1 cellular context compared by ENCODE assay signal in the genomic region with DNA sequence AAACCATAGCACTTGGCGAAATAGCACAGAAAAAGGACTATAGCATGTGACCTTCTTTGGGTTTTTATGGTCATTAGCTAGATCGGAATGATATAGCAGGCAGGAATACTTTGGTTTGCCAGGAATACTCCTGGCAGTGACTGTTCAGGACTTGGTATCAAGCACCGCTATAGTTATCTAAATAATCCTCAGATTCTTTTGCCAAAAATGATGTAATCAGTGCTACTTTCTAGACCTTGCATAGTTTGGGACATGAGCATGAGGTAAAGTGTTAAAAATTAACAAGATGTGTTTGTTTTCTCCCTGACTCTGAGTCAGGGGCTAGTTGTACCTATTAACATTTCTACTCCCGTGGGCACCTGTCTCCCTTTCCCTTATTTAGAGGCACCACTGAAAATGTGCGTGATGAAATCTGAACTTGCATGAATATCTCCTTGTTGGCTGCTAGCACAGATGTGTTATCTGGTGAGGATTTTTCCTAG.
A peak's percentile ranks its signal among the peaks of the same experiment; 100 is the strongest.
TF ChIP-seq lines count a peak whose summit lies in the region.

No MANE protein-coding gene starts in this region.

TF ChIP-seq in HepG2, 621 proteins besides CTCF, POLR2A, EP300 and RAD21 (continued from another document and continues in another):
- TF ChIP-seq, protein P1, sequence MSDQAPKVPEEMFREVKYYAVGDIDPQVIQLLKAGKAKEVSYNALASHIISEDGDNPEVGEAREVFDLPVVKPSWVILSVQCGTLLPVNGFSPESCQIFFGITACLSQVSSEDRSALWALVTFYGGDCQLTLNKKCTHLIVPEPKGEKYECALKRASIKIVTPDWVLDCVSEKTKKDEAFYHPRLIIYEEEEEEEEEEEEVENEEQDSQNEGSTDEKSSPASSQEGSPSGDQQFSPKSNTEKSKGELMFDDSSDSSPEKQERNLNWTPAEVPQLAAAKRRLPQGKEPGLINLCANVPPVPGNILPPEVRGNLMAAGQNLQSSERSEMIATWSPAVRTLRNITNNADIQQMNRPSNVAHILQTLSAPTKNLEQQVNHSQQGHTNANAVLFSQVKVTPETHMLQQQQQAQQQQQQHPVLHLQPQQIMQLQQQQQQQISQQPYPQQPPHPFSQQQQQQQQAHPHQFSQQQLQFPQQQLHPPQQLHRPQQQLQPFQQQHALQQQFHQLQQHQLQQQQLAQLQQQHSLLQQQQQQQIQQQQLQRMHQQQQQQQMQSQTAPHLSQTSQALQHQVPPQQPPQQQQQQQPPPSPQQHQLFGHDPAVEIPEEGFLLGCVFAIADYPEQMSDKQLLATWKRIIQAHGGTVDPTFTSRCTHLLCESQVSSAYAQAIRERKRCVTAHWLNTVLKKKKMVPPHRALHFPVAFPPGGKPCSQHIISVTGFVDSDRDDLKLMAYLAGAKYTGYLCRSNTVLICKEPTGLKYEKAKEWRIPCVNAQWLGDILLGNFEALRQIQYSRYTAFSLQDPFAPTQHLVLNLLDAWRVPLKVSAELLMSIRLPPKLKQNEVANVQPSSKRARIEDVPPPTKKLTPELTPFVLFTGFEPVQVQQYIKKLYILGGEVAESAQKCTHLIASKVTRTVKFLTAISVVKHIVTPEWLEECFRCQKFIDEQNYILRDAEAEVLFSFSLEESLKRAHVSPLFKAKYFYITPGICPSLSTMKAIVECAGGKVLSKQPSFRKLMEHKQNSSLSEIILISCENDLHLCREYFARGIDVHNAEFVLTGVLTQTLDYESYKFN (CRISPR knock-in tag; conservative IDR thresholded peaks at IDR 0.05): peak; percentile 56
- TF ChIP-seq MYNN (CRISPR knock-in tag; IDR thresholded peaks at IDR 0.05; ENCODE audit: low read depth) (no peak), ZHX2 (IDR thresholded peaks at IDR 0.05; ENCODE audit: low read depth) (no peak), ZHX2 (CRISPR knock-in tag; IDR thresholded peaks at IDR 0.05; ENCODE audit: borderline replicate concordance) (no peak), NR2C2 (CRISPR knock-in tag; IDR thresholded peaks at IDR 0.05; ENCODE audit: borderline replicate concordance) (0 out of 2 replicates have a peak, but pooled peaks have one; percentile 1), ATF4 (CRISPR knock-in tag; IDR thresholded peaks at IDR 0.05) (peak in 1 of 2 experiments; percentile 94; a peak in 2 of 4 replicates), XRCC5 (optimal IDR thresholded peaks at IDR 0.05; ENCODE audit: low read length) (no peak), HNRNPL (IDR thresholded peaks at IDR 0.05; ENCODE audit: low read depth, low read length) (no peak), ZNF556 (CRISPR knock-in tag; IDR thresholded peaks at IDR 0.05; ENCODE audit: borderline replicate concordance) (peak; percentile 38; the same call in 1 of the 2 replicates), LCORL (IDR thresholded peaks at IDR 0.05) (no peak), LCORL (CRISPR knock-in tag; IDR thresholded peaks at IDR 0.05) (peak; percentile 76; the same call in 1 of the 2 replicates), FOXJ3 (CRISPR knock-in tag; IDR thresholded peaks at IDR 0.05; ENCODE audit: borderline replicate concordance) (peak; percentile 53; the same call in 1 of the 2 replicates), HNF4A (CRISPR knock-in tag; IDR thresholded peaks at IDR 0.05) (0 out of 2 replicates have a peak, but pooled peaks have one; percentile 12), HDAC2 (CRISPR knock-in tag; IDR thresholded peaks at IDR 0.05) (peak; percentile 24), MIXL1 (CRISPR knock-in tag; IDR thresholded peaks at IDR 0.05) (no peak), ZNF33B (CRISPR knock-in tag; IDR thresholded peaks at IDR 0.05) (no peak), BCL6 (CRISPR knock-in tag; IDR thresholded peaks at IDR 0.05) (peak; percentile 74), RXRB (CRISPR knock-in tag; IDR thresholded peaks at IDR 0.05; ENCODE audit: borderline replicate concordance) (peak; percentile 44; the same call in 1 of the 2 replicates), ZNF652 (CRISPR knock-in tag; IDR thresholded peaks at IDR 0.05; ENCODE audit: borderline replicate concordance, low read depth) (peak; percentile 57; the same call in 1 of the 2 replicates), ZMYM4 (CRISPR knock-in tag; IDR thresholded peaks at IDR 0.05) (peak; percentile 30; the same call in 1 of the 2 replicates), NFIC (IDR thresholded peaks at IDR 0.05; ENCODE audit: low read length) (peak; percentile 60; the same call in 1 of the 2 replicates), NCOA5 (CRISPR knock-in tag; IDR thresholded peaks at IDR 0.05) (no peak), SRF (IDR thresholded peaks at IDR 0.05; ENCODE audit: low read depth, low read length) (0 out of 2 replicates have a peak, but pooled peaks have one; percentile 36), HMG20A (CRISPR knock-in tag; IDR thresholded peaks at IDR 0.05; ENCODE audit: borderline replicate concordance) (peak; percentile 34; the same call in 1 of the 2 replicates), CEBPG (CRISPR knock-in tag; IDR thresholded peaks at IDR 0.05) (peak; percentile 83), THAP11 (CRISPR knock-in tag; IDR thresholded peaks at IDR 0.05) (peak; percentile 19; the same call in 1 of the 2 replicates), ZEB1 (IDR thresholded peaks at IDR 0.05; ENCODE audit: insufficient replicate concordance, low read depth) (peak; percentile 26)
- TF ChIP-seq, protein P2, sequence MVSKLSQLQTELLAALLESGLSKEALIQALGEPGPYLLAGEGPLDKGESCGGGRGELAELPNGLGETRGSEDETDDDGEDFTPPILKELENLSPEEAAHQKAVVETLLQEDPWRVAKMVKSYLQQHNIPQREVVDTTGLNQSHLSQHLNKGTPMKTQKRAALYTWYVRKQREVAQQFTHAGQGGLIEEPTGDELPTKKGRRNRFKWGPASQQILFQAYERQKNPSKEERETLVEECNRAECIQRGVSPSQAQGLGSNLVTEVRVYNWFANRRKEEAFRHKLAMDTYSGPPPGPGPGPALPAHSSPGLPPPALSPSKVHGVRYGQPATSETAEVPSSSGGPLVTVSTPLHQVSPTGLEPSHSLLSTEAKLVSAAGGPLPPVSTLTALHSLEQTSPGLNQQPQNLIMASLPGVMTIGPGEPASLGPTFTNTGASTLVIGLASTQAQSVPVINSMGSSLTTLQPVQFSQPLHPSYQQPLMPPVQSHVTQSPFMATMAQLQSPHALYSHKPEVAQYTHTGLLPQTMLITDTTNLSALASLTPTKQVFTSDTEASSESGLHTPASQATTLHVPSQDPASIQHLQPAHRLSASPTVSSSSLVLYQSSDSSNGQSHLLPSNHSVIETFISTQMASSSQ (IDR thresholded peaks at IDR 0.05; ENCODE audit: low read depth): peak; percentile 80
- TF ChIP-seq, protein P2 (CRISPR knock-in tag; IDR thresholded peaks at IDR 0.05; ENCODE audit: borderline replicate concordance): peak; percentile 77; the same call in 1 of the 2 replicates
- TF ChIP-seq, protein P3, sequence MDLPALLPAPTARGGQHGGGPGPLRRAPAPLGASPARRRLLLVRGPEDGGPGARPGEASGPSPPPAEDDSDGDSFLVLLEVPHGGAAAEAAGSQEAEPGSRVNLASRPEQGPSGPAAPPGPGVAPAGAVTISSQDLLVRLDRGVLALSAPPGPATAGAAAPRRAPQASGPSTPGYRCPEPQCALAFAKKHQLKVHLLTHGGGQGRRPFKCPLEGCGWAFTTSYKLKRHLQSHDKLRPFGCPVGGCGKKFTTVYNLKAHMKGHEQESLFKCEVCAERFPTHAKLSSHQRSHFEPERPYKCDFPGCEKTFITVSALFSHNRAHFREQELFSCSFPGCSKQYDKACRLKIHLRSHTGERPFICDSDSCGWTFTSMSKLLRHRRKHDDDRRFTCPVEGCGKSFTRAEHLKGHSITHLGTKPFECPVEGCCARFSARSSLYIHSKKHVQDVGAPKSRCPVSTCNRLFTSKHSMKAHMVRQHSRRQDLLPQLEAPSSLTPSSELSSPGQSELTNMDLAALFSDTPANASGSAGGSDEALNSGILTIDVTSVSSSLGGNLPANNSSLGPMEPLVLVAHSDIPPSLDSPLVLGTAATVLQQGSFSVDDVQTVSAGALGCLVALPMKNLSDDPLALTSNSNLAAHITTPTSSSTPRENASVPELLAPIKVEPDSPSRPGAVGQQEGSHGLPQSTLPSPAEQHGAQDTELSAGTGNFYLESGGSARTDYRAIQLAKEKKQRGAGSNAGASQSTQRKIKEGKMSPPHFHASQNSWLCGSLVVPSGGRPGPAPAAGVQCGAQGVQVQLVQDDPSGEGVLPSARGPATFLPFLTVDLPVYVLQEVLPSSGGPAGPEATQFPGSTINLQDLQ (CRISPR knock-in tag; IDR thresholded peaks at IDR 0.05): no peak
- TF ChIP-seq, protein P4, sequence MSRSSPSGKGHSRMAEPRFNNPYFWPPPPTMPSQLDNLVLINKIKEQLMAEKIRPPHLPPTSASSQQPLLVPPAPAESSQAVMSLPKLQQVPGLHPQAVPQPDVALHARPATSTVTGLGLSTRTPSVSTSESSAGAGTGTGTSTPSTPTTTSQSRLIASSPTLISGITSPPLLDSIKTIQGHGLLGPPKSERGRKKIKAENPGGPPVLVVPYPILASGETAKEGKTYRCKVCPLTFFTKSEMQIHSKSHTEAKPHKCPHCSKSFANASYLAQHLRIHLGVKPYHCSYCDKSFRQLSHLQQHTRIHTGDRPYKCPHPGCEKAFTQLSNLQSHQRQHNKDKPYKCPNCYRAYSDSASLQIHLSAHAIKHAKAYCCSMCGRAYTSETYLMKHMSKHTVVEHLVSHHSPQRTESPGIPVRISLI (CRISPR knock-in tag; IDR thresholded peaks at IDR 0.05; ENCODE audit: borderline replicate concordance): no peak
- TF ChIP-seq, protein P5, sequence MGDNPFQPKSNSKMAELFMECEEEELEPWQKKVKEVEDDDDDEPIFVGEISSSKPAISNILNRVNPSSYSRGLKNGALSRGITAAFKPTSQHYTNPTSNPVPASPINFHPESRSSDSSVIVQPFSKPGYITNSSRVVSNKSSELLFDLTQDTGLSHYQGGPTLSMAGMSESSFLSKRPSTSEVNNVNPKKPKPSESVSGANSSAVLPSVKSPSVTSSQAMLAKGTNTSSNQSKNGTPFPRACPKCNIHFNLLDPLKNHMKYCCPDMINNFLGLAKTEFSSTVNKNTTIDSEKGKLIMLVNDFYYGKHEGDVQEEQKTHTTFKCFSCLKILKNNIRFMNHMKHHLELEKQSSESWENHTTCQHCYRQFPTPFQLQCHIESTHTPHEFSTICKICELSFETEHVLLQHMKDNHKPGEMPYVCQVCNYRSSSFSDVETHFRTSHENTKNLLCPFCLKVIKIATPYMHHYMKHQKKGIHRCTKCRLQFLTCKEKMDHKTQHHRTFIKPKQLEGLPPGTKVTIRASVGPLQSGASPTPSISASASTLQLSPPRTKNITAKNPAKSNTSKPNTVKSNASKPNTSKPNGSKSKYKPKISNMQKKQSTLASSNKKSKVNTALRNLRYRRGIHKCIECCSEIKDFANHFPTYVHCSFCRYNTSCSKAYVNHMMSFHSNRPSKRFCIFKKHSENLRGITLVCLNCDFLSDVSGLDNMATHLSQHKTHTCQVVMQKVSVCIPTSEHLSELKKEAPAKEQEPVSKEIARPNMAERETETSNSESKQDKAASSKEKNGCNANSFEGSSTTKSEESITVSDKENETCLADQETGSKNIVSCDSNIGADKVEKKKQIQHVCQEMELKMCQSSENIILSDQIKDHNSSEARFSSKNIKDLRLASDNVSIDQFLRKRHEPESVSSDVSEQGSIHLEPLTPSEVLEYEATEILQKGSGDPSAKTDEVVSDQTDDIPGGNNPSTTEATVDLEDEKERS (CRISPR knock-in tag; IDR thresholded peaks at IDR 0.05): 0 out of 2 replicates have a peak, but pooled peaks have one; percentile 37
